17 cellular contexts compared by ENCODE assay signal in the genomic region with DNA sequence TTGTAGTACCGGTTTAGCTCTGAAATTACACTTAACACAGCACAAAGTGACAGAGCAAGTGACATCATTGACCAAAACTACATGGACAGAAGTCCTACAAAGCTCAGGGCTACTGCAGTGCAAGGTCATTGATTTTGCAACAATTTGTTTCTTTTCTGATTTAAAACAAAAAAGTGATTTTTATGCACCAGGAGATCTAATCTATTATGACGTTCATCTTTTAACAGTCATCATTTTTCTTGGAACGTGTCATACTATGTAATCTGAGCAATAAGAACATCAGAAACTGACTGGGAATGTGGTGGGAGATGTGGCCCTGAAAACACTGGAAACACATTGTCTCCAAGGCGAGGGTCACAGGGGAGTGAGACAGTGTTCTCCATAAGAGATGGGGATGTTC. TPM values are rescaled to one million over a fixed set of nuclear protein-coding genes. Genes with fewer than 3 reads are reported as not detected.
DNase-seq lines count a peak whose midpoint lies in the region; ATAC-seq, FAIRE-seq and TF ChIP-seq lines count a peak whose summit lies in the region.
"Had no signal": no experiment of that assay in that cellular context is flagged by ENCODE, and none has a peak within 500 bp of the region (broad histone marks: within the 10 kb centered on the region; RNA-seq: fewer than 3 reads in every experiment).

No MANE protein-coding gene starts in this region.

- H3K4me1 Mint-ChIP-seq in progenitor cell of endocrine pancreas (ENCODE audit: low read depth), result no peaks in the 10 kb centered on the region
- H3K4me1 Mint-ChIP-seq in activated naive CD8-positive, alpha-beta T cell treated with anti-CD3 and anti-CD28 coated beads for 36 hours, result no peaks in the 10 kb centered on the region

- ATAC-seq in sciatic nerve, result peak; percentile 25

- no peak for DNase-seq in GM12891 (ENCODE audit: insufficient read length, low spot score)
- DNase-seq in adipocyte (ENCODE audit: low read depth), result peak; percentile 36
- peak; percentile 42 for DNase-seq in fibroblast of peridontal ligament (ENCODE audit: extremely low read depth)
- no peak for DNase-seq in sciatic nerve (ENCODE audit: low spot score)
- DNase-seq in progenitor cell of endocrine pancreas (ENCODE audit: low spot score, unreplicated experiment), result no peak
- DNase-seq in stimulated activated CD4-positive, alpha-beta T cell treated with anti-CD3 and anti-CD28 coated beads, Interleukin-2, amount 100 ng/mL, for 24 hours, result no peak
- no peak for DNase-seq in activated naive CD8-positive, alpha-beta T cell treated with anti-CD3 and anti-CD28 coated beads for 36 hours
- DNase-seq in esophagus squamous epithelium (lab: John Stamatoyannopoulos, UW), result no peak
- DNase-seq: CD4-positive, alpha-beta memory T cell; DMS79; GF-D8; H9; NCI-H1092; NCI-H1694 treated with DMSO at 0.1 percent for 48 hours; NCI-H446; NCI-H748 treated with DMSO at 0.1 percent for 48 hours had no signal

- no peaks in the 10 kb centered on the region for H3K9me3 Mint-ChIP-seq in progenitor cell of endocrine pancreas (ENCODE audit: low read depth)
- no peaks in the 10 kb centered on the region for H3K9me3 Mint-ChIP-seq in activated naive CD8-positive, alpha-beta T cell treated with anti-CD3 and anti-CD28 coated beads for 36 hours
- H3K9me3 Mint-ChIP-seq: CD4-positive, alpha-beta memory T cell had no signal

- no peaks in the 10 kb centered on the region for H3K27me3 Mint-ChIP-seq in progenitor cell of endocrine pancreas
- peaks cover 5% of the 10 kb centered on the region for H3K27me3 Mint-ChIP-seq in activated naive CD8-positive, alpha-beta T cell treated with anti-CD3 and anti-CD28 coated beads for 36 hours
- H3K27me3 Mint-ChIP-seq: CD4-positive, alpha-beta memory T cell had no signal

- H3K9ac ChIP-seq in adipocyte (ENCODE audit: low read length), result no peak overlapping the region

- H3K4me1 ChIP-seq in adipocyte (ENCODE audit: control insufficient read depth, insufficient read depth, low read length), result peaks cover 13% of the 10 kb centered on the region
- no peaks in the 10 kb centered on the region for H3K4me1 ChIP-seq in esophagus squamous epithelium

- no peak overlapping the region for H3K27ac ChIP-seq in esophagus squamous epithelium

- 72 to 91% methylated on average over 4 of the region's 4 CpGs for WGBS in esophagus squamous epithelium, 2 donors

- H3K36me3 ChIP-seq in adipocyte (ENCODE audit: control insufficient read depth, insufficient read depth, low read length, severe bottlenecking) (no peaks in the 10 kb centered on the region), esophagus squamous epithelium (no peaks in the 10 kb centered on the region)

- no peak overlapping the region for H3K27ac Mint-ChIP-seq in progenitor cell of endocrine pancreas
- no peak overlapping the region for H3K27ac Mint-ChIP-seq in activated naive CD8-positive, alpha-beta T cell treated with anti-CD3 and anti-CD28 coated beads for 36 hours
- H3K27ac Mint-ChIP-seq: B cell, H9 had no signal

- no peaks in the 10 kb centered on the region for H3K36me3 Mint-ChIP-seq in progenitor cell of endocrine pancreas (ENCODE audit: insufficient read depth)
- H3K36me3 Mint-ChIP-seq in activated naive CD8-positive, alpha-beta T cell treated with anti-CD3 and anti-CD28 coated beads for 36 hours, result no peaks in the 10 kb centered on the region
- H3K36me3 Mint-ChIP-seq: CD4-positive, alpha-beta memory T cell had no signal

- no peak overlapping the region for H3K4me3 ChIP-seq in adipocyte (ENCODE audit: low read length)
- H3K4me3 ChIP-seq in esophagus squamous epithelium, result no peak overlapping the region

- intact Hi-C loops in sciatic nerve (cut with DNase I) (no loop called here), esophagus squamous epithelium (cut with DNase I) (no loop called here)

- no peak overlapping the region for H3K4me3 Mint-ChIP-seq in progenitor cell of endocrine pancreas (ENCODE audit: low read depth)
- H3K4me3 Mint-ChIP-seq in activated naive CD8-positive, alpha-beta T cell treated with anti-CD3 and anti-CD28 coated beads for 36 hours, result no peak overlapping the region
- H3K4me3 Mint-ChIP-seq: B cell; CD4-positive, alpha-beta memory T cell; H9 had no signal

- FAIRE-seq in GM12891 (lab: Jason Lieb, UNC), result peak; percentile 16

- H3K27me3 ChIP-seq in adipocyte (replicated peaks; ENCODE audit: control insufficient read depth, insufficient read depth, low read length), result no peaks in the 10 kb centered on the region
- H3K27me3 ChIP-seq in esophagus squamous epithelium, result no peaks in the 10 kb centered on the region

- TF ChIP-seq CTCF in progenitor cell of endocrine pancreas (IDR thresholded peaks at IDR 0.05; ENCODE audit: unreplicated experiment) (no peak), esophagus squamous epithelium (IDR thresholded peaks at IDR 0.05) (no peak)

- H3K9me3 ChIP-seq in adipocyte (ENCODE audit: control insufficient read depth, low read length) (no peaks in the 10 kb centered on the region), esophagus squamous epithelium (no peaks in the 10 kb centered on the region)

- no peak for TF ChIP-seq POLR2A in GM12891 (IDR thresholded peaks at IDR 0.05; ENCODE audit: low read depth, low read length)
- TF ChIP-seq POLR2A in esophagus squamous epithelium (IDR thresholded peaks at IDR 0.05), result no peak

TF ChIP-seq in GM12891, 5 proteins besides CTCF, POLR2A, EP300 and RAD21:
- TF ChIP-seq TAF1 (IDR thresholded peaks at IDR 0.05; ENCODE audit: low read depth, low read length) (no peak), SPI1 (IDR thresholded peaks at IDR 0.05; ENCODE audit: low read depth, low read length) (no peak), POU2F2 (IDR thresholded peaks at IDR 0.05; ENCODE audit: low read depth, low read length) (no peak), POLR2AphosphoS5 (IDR thresholded peaks at IDR 0.05; ENCODE audit: low read depth, low read length) (no peak), PAX5 (IDR thresholded peaks at IDR 0.05; ENCODE audit: insufficient read depth, low read length, severe bottlenecking) (no peak)

RNA-seq across cellular contexts. Expression of gene ZFAND5, which starts 17.4 kb away (rescaled TPM):
- polyA plus RNA-seq in GM12891 (2012; ENCODE audit: low read depth, missing spikeins), result 73.4 TPM
- total RNA-seq in sciatic nerve, result 222 TPM
- total RNA-seq in progenitor cell of endocrine pancreas, result 179 and 183 TPM in 2 replicates
- 10 to 100 TPM; 95.2 to 96.0 TPM for total RNA-seq in activated naive CD8-positive, alpha-beta T cell treated with anti-CD3 and anti-CD28 coated beads for 36 hours
- total RNA-seq in esophagus squamous epithelium, result 100 to 1,000 TPM in 1 of 4 donors, 10 to 100 TPM in 3; 89.1 to 203 (median 92.0) TPM

Comparison
In these comparisons a context has a peak if more than half of its experiments do, and no peak if none do; other contexts are left out.
1. DNase-seq: peak in adipocyte (single experiment) and fibroblast of peridontal ligament (single experiment); none in GM12891 (single experiment), sciatic nerve (single experiment), progenitor cell of endocrine pancreas (single experiment), stimulated activated CD4-positive, alpha-beta T cell treated with anti-CD3 and anti-CD28 coated beads, Interleukin-2, amount 100 ng/mL, for 24 hours (0 of 2), activated naive CD8-positive, alpha-beta T cell treated with anti-CD3 and anti-CD28 coated beads for 36 hours (single experiment) and esophagus squamous epithelium (single experiment).